10 cellular contexts compared by ENCODE assay signal in the genomic region with DNA sequence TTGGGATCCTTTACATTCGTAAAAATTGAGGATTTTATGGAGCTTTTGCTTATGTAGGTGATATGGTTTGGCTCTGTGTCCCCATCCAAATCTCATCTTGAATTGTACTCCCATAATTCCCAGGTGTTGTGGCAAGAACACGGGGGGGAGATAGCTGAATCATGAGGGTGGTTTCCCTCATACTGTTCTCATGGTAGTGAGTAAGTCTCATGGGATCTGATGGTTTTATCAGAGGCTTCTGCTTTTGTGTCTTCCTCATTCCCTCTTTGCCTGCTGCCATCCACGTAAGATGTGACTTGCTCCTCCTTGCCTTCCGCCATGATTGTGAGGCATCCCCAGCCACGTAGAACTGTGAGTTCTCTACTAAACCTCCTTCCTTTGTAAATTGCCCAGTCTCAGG. TPM values are rescaled to one million over a fixed set of nuclear protein-coding genes. Genes with fewer than 3 reads are reported as not detected.
"Had no signal": no experiment of that assay in that cellular context is flagged by ENCODE, and none has a peak within 500 bp of the region (broad histone marks: within the 10 kb centered on the region; RNA-seq: fewer than 3 reads in every experiment).

No MANE protein-coding gene starts in this region.

RNA-seq across cellular contexts. Expression of a gene that starts 16.7 kb away (rescaled TPM):
- total RNA-seq: HT1080, K562, M059J, NCI-H460, PC-9, Peyer's patch, Right ventricle myocardium inferior, RPMI7951, SJCRH30 had no signal
- polyA plus RNA-seq: IgD-negative memory B cell, K562 had no signal
